ENCODE assay signal across 19 cellular contexts in genomic region chr13:93660664-93661063, GRCh38.
"Had no signal": no experiment of that assay in that cellular context is flagged by ENCODE, and none has a peak within 500 bp of the region (broad histone marks: within the 10 kb centered on the region; RNA-seq: fewer than 3 reads in every experiment).

No MANE protein-coding gene starts in this region.

- H3K27me3 Mint-ChIP-seq: dendritic cell treated with granulocyte-macrophage colony-stimulating factor and Interleukin-4, amounts not matched to agents 40 ng/mL and 50 ng/mL, for 4 days; stimulated activated naive B cell treated with anti-CD40 and anti-IgM and Interleukin-4, amounts not matched to agents 10 μg/mL and 1 μg/mL and 100 μg/mL, for 72 hours; stimulated activated naive CD8-positive, alpha-beta T cell treated with anti-CD3 and anti-CD28 coated beads, Interleukin-15, amount 100 ng/mL, for 72 hours had no signal

- H3K4me3 ChIP-seq: heart left ventricle, skin epidermis, testis, tibial nerve, upper lobe of right lung, vagina had no signal

- H3K36me3 ChIP-seq: heart left ventricle, tibial nerve, upper lobe of right lung, vagina had no signal

- H3K9me3 Mint-ChIP-seq: stimulated activated naive B cell treated with anti-CD40 and anti-IgM and Interleukin-4, amounts not matched to agents 10 μg/mL and 1 μg/mL and 100 μg/mL, for 72 hours; stimulated activated naive CD8-positive, alpha-beta T cell treated with anti-CD3 and anti-CD28 coated beads, Interleukin-15, amount 100 ng/mL, for 72 hours had no signal

- H3K27ac ChIP-seq: heart left ventricle, skin epidermis, testis, tibial nerve, upper lobe of right lung, vagina had no signal

- H3K4me3 Mint-ChIP-seq: dendritic cell treated with granulocyte-macrophage colony-stimulating factor and Interleukin-4, amounts not matched to agents 40 ng/mL and 50 ng/mL, for 4 days; naive thymus-derived CD4-positive, alpha-beta T cell; neural crest cell; stimulated activated naive B cell treated with anti-CD40 and anti-IgM and Interleukin-4, amounts not matched to agents 10 μg/mL and 1 μg/mL and 100 μg/mL, for 72 hours; stimulated activated naive CD8-positive, alpha-beta T cell treated with anti-CD3 and anti-CD28 coated beads, Interleukin-15, amount 100 ng/mL, for 72 hours had no signal

- H3K4me1 ChIP-seq: heart left ventricle, testis, tibial nerve, upper lobe of right lung, vagina had no signal

- ATAC-seq: heart left ventricle; naive thymus-derived CD4-positive, alpha-beta T cell; sciatic nerve; stimulated activated naive B cell treated with anti-CD40 and anti-IgM and Interleukin-4, amounts not matched to agents 10 μg/mL and 1 μg/mL and 100 μg/mL, for 72 hours; stimulated activated naive CD8-positive, alpha-beta T cell treated with anti-CD3 and anti-CD28 coated beads, Interleukin-15, amount 100 ng/mL, for 72 hours; upper lobe of right lung had no signal

- H3K36me3 Mint-ChIP-seq: naive thymus-derived CD4-positive, alpha-beta T cell; stimulated activated naive B cell treated with anti-CD40 and anti-IgM and Interleukin-4, amounts not matched to agents 10 μg/mL and 1 μg/mL and 100 μg/mL, for 72 hours had no signal

- H3K27me3 ChIP-seq: heart left ventricle, testis, tibial nerve, upper lobe of right lung, vagina had no signal

- H3K27ac Mint-ChIP-seq: dendritic cell treated with granulocyte-macrophage colony-stimulating factor and Interleukin-4, amounts not matched to agents 40 ng/mL and 50 ng/mL, for 4 days; naive thymus-derived CD4-positive, alpha-beta T cell; stimulated activated naive B cell treated with anti-CD40 and anti-IgM and Interleukin-4, amounts not matched to agents 10 μg/mL and 1 μg/mL and 100 μg/mL, for 72 hours; stimulated activated naive CD8-positive, alpha-beta T cell treated with anti-CD3 and anti-CD28 coated beads, Interleukin-15, amount 100 ng/mL, for 72 hours had no signal

- H3K4me1 Mint-ChIP-seq: naive thymus-derived CD4-positive, alpha-beta T cell; neural crest cell; stimulated activated naive B cell treated with anti-CD40 and anti-IgM and Interleukin-4, amounts not matched to agents 10 μg/mL and 1 μg/mL and 100 μg/mL, for 72 hours; stimulated activated naive CD8-positive, alpha-beta T cell treated with anti-CD3 and anti-CD28 coated beads, Interleukin-15, amount 100 ng/mL, for 72 hours had no signal

- DNase-seq: foreskin melanocyte; heart left ventricle; hippocampal formation; kidney glomerular epithelial cell; mammary epithelial cell; naive thymus-derived CD4-positive, alpha-beta T cell; posterior cingulate gyrus; stimulated activated CD4-positive, alpha-beta T cell treated with anti-CD3 and anti-CD28 coated beads, Interleukin-2, amount 100 ng/mL, for 24 hours; stimulated activated CD4-positive, alpha-beta T cell treated with anti-CD3 and anti-CD28 coated beads, Interleukin-4, amount 100 ng/mL, for 4 hours; stimulated activated naive B cell treated with anti-CD40 and anti-IgM and Interleukin-4, amounts not matched to agents 10 μg/mL and 1 μg/mL and 100 μg/mL, for 72 hours; stimulated activated naive CD8-positive, alpha-beta T cell treated with anti-CD3 and anti-CD28 coated beads, Interleukin-15, amount 100 ng/mL, for 72 hours; testis; upper lobe of right lung had no signal
